In the genomic region with DNA sequence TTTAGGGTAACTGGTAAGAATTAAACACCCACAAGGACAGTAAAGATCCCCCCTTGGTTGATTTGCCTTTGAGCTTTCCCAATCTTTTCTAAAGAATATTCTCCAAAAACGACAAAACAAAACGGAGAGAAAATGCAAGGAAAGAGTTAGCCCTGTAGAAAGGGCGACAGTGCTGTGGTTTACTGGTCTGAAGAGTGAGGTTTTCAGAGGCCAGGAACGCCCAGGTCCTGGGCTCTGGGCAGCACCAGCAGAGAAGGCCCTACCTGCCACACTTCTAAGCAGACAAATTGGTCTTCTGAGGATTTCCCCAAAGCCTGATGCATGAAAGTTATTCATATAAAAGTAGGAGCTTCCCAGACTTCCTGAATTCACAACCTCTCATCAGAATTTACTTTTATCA, we compare ENCODE assay signal across 22 cellular contexts.
"Had no signal": no experiment of that assay in that cellular context is flagged by ENCODE, and none has a peak within 500 bp of the region (broad histone marks: within the 10 kb centered on the region; RNA-seq: fewer than 3 reads in every experiment).

No MANE protein-coding gene starts in this region.

- ATAC-seq: left colon; left lung; lower lobe of right lung; mucosa of descending colon; naive thymus-derived CD4-positive, alpha-beta T cell; natural killer cell treated with Interleukin-12 subunit alpha and Interleukin-12 subunit beta and Interleukin-15 and Interleukin-18, amount 100 ng/mL, for 72 hours; right lobe of liver; stimulated activated effector memory CD8-positive, alpha-beta T cell treated with anti-CD3 and anti-CD28 coated beads, Interleukin-12 subunit alpha, Interleukin-12 subunit beta, amount 100 ng/mL, for 72 hours had no signal

- H3K4me3 ChIP-seq: left lung, lower lobe of right lung, mucosa of descending colon, ovary, right atrium auricular region, right lobe of liver, tibial nerve, uterus had no signal

- H3K4me1 ChIP-seq: left lung, lower lobe of right lung, right atrium auricular region, right lobe of liver, tibial nerve, uterus had no signal

- H3K27ac ChIP-seq: left lung, lower lobe of right lung, ovary, right atrium auricular region, right lobe of liver, tibial nerve, uterus had no signal

- DNase-seq: hypothalamus; immature natural killer cell; kidney; left colon; left lung; lower lobe of right lung; mammary epithelial cell; midbrain; mucosa of descending colon; naive thymus-derived CD4-positive, alpha-beta T cell; ovary; right lobe of liver; stimulated activated CD4-positive, alpha-beta T cell treated with anti-CD3 and anti-CD28 coated beads, Interleukin-12 subunit alpha, Interleukin-12 subunit beta, amount 100 ng/mL, for 4 hours; stimulated activated CD4-positive, alpha-beta T cell treated with anti-CD3 and anti-CD28 coated beads, Interleukin-15, amount 100 ng/mL, for 24 hours; stimulated activated CD4-positive, alpha-beta T cell treated with anti-CD3 and anti-CD28 coated beads, Interleukin-2, amount 100 ng/mL, for 24 hours; stimulated activated CD4-positive, alpha-beta T cell treated with anti-CD3 and anti-CD28 coated beads, Interleukin-4, amount 100 ng/mL, for 1 hour; stimulated activated naive CD4-positive, alpha-beta T cell; uterus had no signal

- H3K27me3 ChIP-seq: left lung, ovary, right atrium auricular region, right lobe of liver, tibial nerve, uterus had no signal

- H3K36me3 ChIP-seq: left lung, lower lobe of right lung, ovary, right atrium auricular region, right lobe of liver, tibial nerve, uterus had no signal

- H3K9me3 ChIP-seq: mucosa of descending colon, ovary, right lobe of liver, uterus had no signal
